In genomic region chr10:63553473-63553872, GRCh38 we compare ENCODE assay signal across 13 cellular contexts. TPM values are rescaled to one million over a fixed set of nuclear protein-coding genes. Genes with fewer than 3 reads are reported as not detected.
DNase-seq lines count a peak whose midpoint lies in the region; ATAC-seq and TF ChIP-seq lines count a peak whose summit lies in the region.
"Had no signal": no experiment of that assay in that cellular context is flagged by ENCODE, and none has a peak within 500 bp of the region (broad histone marks: within the 10 kb centered on the region; RNA-seq: fewer than 3 reads in every experiment).

No MANE protein-coding gene starts in this region.

- H2BK120ac ChIP-seq in mesenchymal stem cell (ENCODE audit: low read depth, low read length), result no peak overlapping the region

- H3K4me1 ChIP-seq in mesenchymal stem cell (ENCODE audit: control insufficient read depth, insufficient read depth, low read depth, low read length), result no peaks in the 10 kb centered on the region

- H3K27me3 ChIP-seq in brain microvascular endothelial cell (replicated peaks) (no peaks in the 10 kb centered on the region), mesenchymal stem cell (ENCODE audit: control insufficient read depth in 1 of 2, insufficient read depth in 1 of 2, low read length in 2 of 2) (no peaks in the 10 kb centered on the region)
- H3K27me3 ChIP-seq: right lobe of liver had no signal

- TF ChIP-seq CTCF in AG10803 (conservative IDR thresholded peaks at IDR 0.05; ENCODE audit: low read length) (no peak), brain microvascular endothelial cell (IDR thresholded peaks at IDR 0.05; ENCODE audit: low read depth, low read length, missing control alignments) (no peak)

- no peak overlapping the region for H2BK5ac ChIP-seq in mesenchymal stem cell (ENCODE audit: low read depth, low read length, poor library complexity, severe bottlenecking)

- H3K14ac ChIP-seq in mesenchymal stem cell (ENCODE audit: low read length in 2 of 2), result no peak overlapping the region

- no peak overlapping the region for H3K23ac ChIP-seq in mesenchymal stem cell (ENCODE audit: low read length in 2 of 2)

- in situ Hi-C loops in brain microvascular endothelial cell (cut with HindIII; ENCODE audit: low pct_ligation_motif_present, low sequenced_read_pairs), result no loop called here

- no peak overlapping the region for H2AFZ ChIP-seq in mesenchymal stem cell (ENCODE audit: low read depth, low read length)

- H3K4ac ChIP-seq in mesenchymal stem cell (ENCODE audit: low read depth in 1 of 2, low read length in 2 of 2), result no peak overlapping the region

- no peak for ATAC-seq in HG03025 (IDR thresholded peaks at IDR 0.05; ENCODE audit: low FRiP score, unreplicated experiment)
- ATAC-seq: right lobe of liver had no signal

- no peak overlapping the region for H4K91ac ChIP-seq in mesenchymal stem cell (ENCODE audit: low read length)

- H3K36me3 ChIP-seq in brain microvascular endothelial cell (replicated peaks) (no peaks in the 10 kb centered on the region), mesenchymal stem cell (ENCODE audit: control insufficient read depth in 1 of 2, insufficient read depth in 2 of 2, low read depth in 1 of 2, low read length in 2 of 2) (no peaks in the 10 kb centered on the region)
- H3K36me3 ChIP-seq: right lobe of liver, WERI-Rb-1 had no signal

- peak overlapping the region; percentile 72 for H3K9ac ChIP-seq in mesenchymal stem cell (ENCODE audit: low read length)

- 66% methylated on average over 5 of the region's 6 CpGs for WGBS in mesenchymal stem cell

- peaks cover 9% of the 10 kb centered on the region for H3K79me1 ChIP-seq in mesenchymal stem cell (replicated peaks; ENCODE audit: low read length, poor library complexity, severe bottlenecking)

- H3K9me3 ChIP-seq in mesenchymal stem cell (ENCODE audit: control insufficient read depth, low read length), result no peaks in the 10 kb centered on the region

- DNase-seq in AG10803 (ENCODE audit: low read depth) (peak; percentile 48), LHCN-M2 (ENCODE audit: low read depth) (peak; percentile 65), brain microvascular endothelial cell (peak; percentile 19), mesenchymal stem cell (peak; percentile 35), COLO829 (ENCODE audit: low spot score) (no peak), SHP77 treated with DMSO at 0.1 percent for 48 hours (lab: John Stamatoyannopoulos, UW) (no peak)
- DNase-seq in effector CD4-positive, alpha-beta T cell, result no peak
- DNase-seq: GOT3, immature natural killer cell, NCI-H1436, right lobe of liver, WERI-Rb-1 had no signal

- H2BK12ac ChIP-seq in mesenchymal stem cell (ENCODE audit: low read length in 2 of 2), result no peak overlapping the region

- no peak overlapping the region for H2BK15ac ChIP-seq in mesenchymal stem cell (ENCODE audit: low read depth, poor library complexity, severe bottlenecking)

- no peak overlapping the region for H2AK5ac ChIP-seq in mesenchymal stem cell (ENCODE audit: low read length, severe bottlenecking)

- H3K18ac ChIP-seq in mesenchymal stem cell (ENCODE audit: low read depth in 1 of 2, low read length in 2 of 2), result peak overlapping the region in 1 of 2 experiments; percentile 21

- H3K27ac ChIP-seq in brain microvascular endothelial cell (peak overlapping the region; percentile 100), mesenchymal stem cell (ENCODE audit: low read length, poor library complexity, severe bottlenecking) (peak overlapping the region; percentile 79)
- H3K27ac ChIP-seq: right lobe of liver, WERI-Rb-1 had no signal

- no peak overlapping the region for H4K8ac ChIP-seq in mesenchymal stem cell (ENCODE audit: low read length)

- H3K4me2 ChIP-seq in mesenchymal stem cell (ENCODE audit: low read length, poor library complexity, severe bottlenecking), result no peak overlapping the region

- no peak overlapping the region for H3K4me3 ChIP-seq in AG10803 (ENCODE audit: low read length)
- peak overlapping the region; percentile 6 for H3K4me3 ChIP-seq in brain microvascular endothelial cell (ENCODE audit: low read depth, low read length)
- H3K4me3 ChIP-seq in mesenchymal stem cell (ENCODE audit: insufficient read depth in 1 of 2, low read depth in 1 of 2, low read length in 2 of 2), result no peak overlapping the region
- H3K4me3 ChIP-seq: right lobe of liver had no signal

RNA-seq across cellular contexts. Expression of gene REEP3, which starts 32.3 kb away (rescaled TPM):
- 59.2 and 62.0 TPM in 2 replicates for total RNA-seq in LHCN-M2 (2014; rRNA removed)
- polyA plus RNA-seq in LHCN-M2 (2012), result 15.6 TPM
- 38.5 TPM for polyA plus RNA-seq in mesenchymal stem cell (2013, experiment 1 of 2)
- polyA plus RNA-seq in mesenchymal stem cell (2013, experiment 2 of 2), result 42.0 TPM

Comparison
In these comparisons a context has a peak if more than half of its experiments do, and no peak if none do; other contexts are left out.
1. DNase-seq: peak in AG10803 (single experiment), LHCN-M2 (single experiment), brain microvascular endothelial cell (single experiment) and mesenchymal stem cell (single experiment); none in COLO829 (single experiment), effector CD4-positive, alpha-beta T cell (single experiment) and SHP77 treated with DMSO at 0.1 percent for 48 hours (single experiment).